ENCODE assay signal across 8 cellular contexts in the genomic region with DNA sequence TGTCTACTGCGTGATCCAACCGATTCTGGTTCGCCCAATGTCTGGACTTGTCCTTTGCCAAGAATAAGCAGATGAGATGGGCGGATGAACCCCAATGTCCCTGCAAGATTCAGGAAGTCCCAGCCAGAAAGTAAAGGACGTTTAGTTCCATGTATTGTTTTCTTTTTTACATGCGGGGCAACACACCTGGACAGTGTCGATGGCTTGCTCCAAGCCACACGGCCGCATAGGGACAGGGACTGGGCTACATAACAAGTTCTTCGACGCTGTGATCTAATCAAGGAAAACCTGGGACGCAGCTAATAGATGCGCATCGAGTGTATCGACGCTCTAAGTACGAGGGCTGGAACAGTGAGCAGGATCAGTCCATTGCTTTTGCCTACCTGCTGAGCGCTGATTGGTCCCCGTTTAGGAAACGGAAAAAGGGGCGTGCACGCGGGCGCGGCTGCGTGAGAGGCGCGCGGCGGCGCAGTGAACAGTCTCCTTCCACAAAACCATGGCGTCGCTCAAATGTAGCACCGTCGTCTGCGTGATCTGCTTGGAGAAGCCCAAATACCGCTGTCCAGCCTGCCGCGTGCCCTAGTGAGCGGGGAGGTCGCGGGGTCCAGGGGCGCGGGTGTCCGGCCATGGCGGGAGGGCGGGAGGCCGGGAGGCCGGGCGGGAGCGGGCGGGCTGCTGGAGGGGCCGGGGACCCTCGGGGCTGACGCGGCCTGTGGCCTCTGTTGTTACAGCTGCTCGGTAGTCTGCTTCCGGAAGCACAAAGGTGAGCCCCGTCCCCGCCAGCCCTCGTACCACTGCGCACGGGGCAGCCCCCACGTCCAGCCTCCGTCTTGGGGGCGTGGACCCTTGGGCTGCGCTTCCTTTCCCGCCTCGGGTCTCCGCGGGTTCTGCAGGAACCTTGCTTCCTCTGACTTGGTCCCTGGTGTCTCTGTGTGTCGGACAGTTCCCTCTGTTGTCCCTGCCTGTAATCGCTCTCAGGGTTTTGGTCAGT.
DNase-seq lines count a peak whose midpoint lies in the region; ATAC-seq and TF ChIP-seq lines count a peak whose summit lies in the region.

ZNHIT3 (plus strand) TSS at position 478 of the 991 bp plus-strand sequence; CDS start at position 497, 19 bp downstream.

- peak within 1 kb of the TSS; percentile 89 for H3K4me3 ChIP-seq in AG09309 (ENCODE audit: control insufficient read depth, low read depth, low read length)

- TF ChIP-seq CTCF in AG09309 (IDR thresholded peaks at IDR 0.05; ENCODE audit: control insufficient read depth, insufficient read depth, low read depth, low read length, missing control alignments), result no peak

- peak; percentile 73 for DNase-seq in AG09309 (ENCODE audit: low read depth)
- peak; percentile 95 for DNase-seq in NCI-H345 treated with DMSO at 0.1 percent for 48 hours (lab: John Stamatoyannopoulos, UW; ENCODE audit: unreplicated experiment)
- DNase-seq in activated CD4-positive, CD25-positive, alpha-beta regulatory T cell (lab: John Stamatoyannopoulos, UW), result peak; percentile 63 to 86 (median 78)
- DNase-seq in central memory CD4-positive, alpha-beta T cell, result peak; percentile 90
- DNase-seq in iris pigment epithelial cell (ENCODE audit: low read depth), result peak; percentile 96
- DNase-seq in stimulated activated CD4-positive, alpha-beta T cell treated with anti-CD3 and anti-CD28 coated beads, Interleukin-12 subunit alpha, Interleukin-12 subunit beta, amount 100 ng/mL, for 24 hours (ENCODE audit: low read depth in 2 of 2), result peak; percentile 85 to 89

- ATAC-seq in GM19035 (IDR thresholded peaks at IDR 0.05; ENCODE audit: unreplicated experiment), result peak; percentile 93
- ATAC-seq in HG03342 (IDR thresholded peaks at IDR 0.05; ENCODE audit: unreplicated experiment), result peak; percentile 87

Comparison
In these comparisons a context has a peak if more than half of its experiments do, and no peak if none do; other contexts are left out.
1. Peak in every context shown above with its lines: DNase-seq, ATAC-seq and H3K4me3 ChIP-seq.